In the genomic region with DNA sequence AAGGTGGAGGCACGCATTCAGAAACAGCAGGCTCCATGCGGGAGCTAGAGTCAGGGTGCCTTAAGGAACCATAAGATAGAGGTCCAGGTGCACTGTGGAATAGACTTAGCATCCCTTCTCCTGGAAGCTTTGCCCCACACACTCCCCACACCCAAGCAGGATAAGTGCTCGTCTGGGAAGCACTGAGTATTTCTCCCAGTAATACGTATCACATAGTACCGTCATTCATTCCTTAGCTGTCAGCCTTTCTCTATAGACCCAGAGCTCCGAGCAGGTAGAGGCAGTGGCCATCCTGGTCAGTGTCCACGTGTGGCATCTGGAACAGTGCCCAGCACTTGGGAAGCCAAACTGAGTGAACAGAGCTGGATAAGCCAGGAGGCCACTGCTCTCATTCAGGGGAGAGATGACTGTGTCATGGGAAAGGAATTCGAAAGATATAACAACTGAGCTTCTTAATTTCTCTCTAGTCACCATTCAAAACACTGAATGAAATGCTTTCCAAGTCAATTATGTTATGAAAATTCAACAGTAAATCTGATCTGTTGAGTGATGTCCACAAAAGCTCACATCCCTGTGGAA, we compare ENCODE assay signal across 11 cellular contexts. TPM values are rescaled to one million over a fixed set of nuclear protein-coding genes. Genes with fewer than 3 reads are reported as not detected.
A peak's percentile ranks its signal among the peaks of the same experiment; 100 is the strongest.
DNase-seq lines count a peak whose midpoint lies in the region; ATAC-seq and TF ChIP-seq lines count a peak whose summit lies in the region.
"Had no signal": no experiment of that assay in that cellular context is flagged by ENCODE, and none has a peak within 500 bp of the region (broad histone marks: within the 10 kb centered on the region; RNA-seq: fewer than 3 reads in every experiment).

No MANE protein-coding gene starts in this region.

- no peaks in the 10 kb centered on the region for H3K36me3 ChIP-seq in thyroid gland
- H3K36me3 ChIP-seq: cardiac muscle cell had no signal

- 55 to 56% methylated on average over 8 of the region's 8 CpGs for WGBS in thyroid gland, 2 donors

- peak; percentile 52 for DNase-seq in LoVo (ENCODE audit: low spot score)
- DNase-seq in choroid plexus epithelial cell (ENCODE audit: low read depth) = peak; percentile 86
- DNase-seq in kidney tubule cell (ENCODE audit: low spot score) = peak; percentile 94
- peak; percentile 95 to 98 for DNase-seq in thyroid gland
- no peak for DNase-seq in DMS114 treated with DMSO at 0.1 percent for 48 hours (lab: John Stamatoyannopoulos, UW; ENCODE audit: unreplicated experiment)
- no peak for DNase-seq in C1 segment of cervical spinal cord (lab: John Stamatoyannopoulos, UW)
- DNase-seq: NCI-H146 had no signal

- TF ChIP-seq CTCF in choroid plexus epithelial cell (conservative IDR thresholded peaks at IDR 0.05; ENCODE audit: low read depth, low read length) (no peak), thyroid gland (IDR thresholded peaks at IDR 0.05) (no peak)

- TF ChIP-seq POLR2A in thyroid gland (IDR thresholded peaks at IDR 0.05) = peak in 1 of 2 donors; percentile 34

- H3K4me1 ChIP-seq in thyroid gland = peaks cover 81 to 89% of the 10 kb centered on the region in 2 donors

- intact Hi-C loops in thyroid gland (cut with DNase I) = loop anchor here (10.0 kb wide), 1 partner anchor 80 kb away; no protein-coding TSS in a partner anchor

- no peaks in the 10 kb centered on the region for H3K9me3 ChIP-seq in thyroid gland

- no peaks in the 10 kb centered on the region for H3K27me3 ChIP-seq in thyroid gland
- H3K27me3 ChIP-seq: cardiac muscle cell had no signal

- H3K4me3 ChIP-seq in choroid plexus epithelial cell (ENCODE audit: low read depth, low read length) (no peak overlapping the region), thyroid gland (replicated peaks in 1 of 3) (no peak overlapping the region)
- H3K4me3 ChIP-seq: cardiac muscle cell had no signal

- no peak for ATAC-seq in GM18520 (IDR thresholded peaks at IDR 0.05; ENCODE audit: unreplicated experiment)
- no peak for ATAC-seq in GM18517 (IDR thresholded peaks at IDR 0.05; ENCODE audit: unreplicated experiment)

- peak overlapping the region; percentile 76 to 85 (median 84) for H3K27ac ChIP-seq in thyroid gland
- H3K27ac ChIP-seq: cardiac muscle cell, VCaP had no signal

RNA-seq across cellular contexts. Expression of a gene that starts 9.9 kb away (rescaled TPM):
- total RNA-seq in thyroid gland = 100 to 1,000 TPM; 174 to 253 (median 199) TPM

RNA-seq across cellular contexts. Expression of a gene that starts 52.2 kb away (rescaled TPM):
- 100 to 1,000 TPM in 2 of 4 donors, 10 to 100 TPM in 2; 28.2 to 245 (median 116) TPM for total RNA-seq in thyroid gland

Comparison
In these comparisons a context has a peak if more than half of its experiments do, and no peak if none do; other contexts are left out.
1. DNase-seq: peak in LoVo (single experiment), choroid plexus epithelial cell (single experiment), kidney tubule cell (single experiment) and thyroid gland (2 of 2); none in DMS114 treated with DMSO at 0.1 percent for 48 hours (single experiment) and C1 segment of cervical spinal cord (0 of 14).